In genomic region chr21:39265603-39266002, GRCh38 we compare ENCODE assay signal across 26 cellular contexts.
"Had no signal": no experiment of that assay in that cellular context is flagged by ENCODE, and none has a peak within 500 bp of the region (broad histone marks: within the 10 kb centered on the region; RNA-seq: fewer than 3 reads in every experiment).

No MANE protein-coding gene starts in this region.

- H3K9me3 Mint-ChIP-seq: activated naive CD4-positive, alpha-beta T cell treated with anti-CD3 and anti-CD28 coated beads, Interleukin-2, amount 50 U/mL, for 72 hours; activated naive CD8-positive, alpha-beta T cell treated with anti-CD3 and anti-CD28 coated beads, Interleukin-2, amount 50 U/mL, for 24 hours; dendritic cell treated with granulocyte-macrophage colony-stimulating factor and Interleukin-4, amounts not matched to agents 40 ng/mL and 50 ng/mL, for 4 days; WTC11 had no signal

- H3K27me3 ChIP-seq: brain microvascular endothelial cell had no signal

- ATAC-seq: activated CD8-positive, alpha-beta T cell treated with anti-CD3 and anti-CD28 coated beads, Interleukin-2, amount 10 ng/mL, durations not matched to agents 7 days and 5 days; activated naive CD4-positive, alpha-beta T cell treated with anti-CD3 and anti-CD28 coated beads, Interleukin-2, amount 50 U/mL, for 72 hours; activated naive CD8-positive, alpha-beta T cell treated with anti-CD3 and anti-CD28 coated beads, Interleukin-2, amount 50 U/mL, for 24 hours; PC-3; T-helper 17 cell; WTC11 had no signal

- DNase-seq: activated CD4-positive, alpha-beta T cell treated with anti-CD3 and anti-CD28 coated beads for 48 hours; activated CD4-positive, alpha-beta T cell treated with anti-CD3 and anti-CD28 coated beads, Interleukin-2, amount 50 U/mL, for 4 hours; activated CD4-positive, CD25-positive, alpha-beta regulatory T cell treated with anti-CD3 and anti-CD28 coated beads, Interleukin-2, amount 50 U/mL, for 72 hours; activated CD8-positive, alpha-beta memory T cell treated with anti-CD3 and anti-CD28 coated beads, Interleukin-2, amount 50 U/mL, for 48 hours; activated CD8-positive, alpha-beta T cell treated with anti-CD3 and anti-CD28 coated beads, Interleukin-2, amount 10 ng/mL, durations not matched to agents 7 days and 5 days; activated effector memory CD4-positive, alpha-beta T cell treated with Interleukin-2 at 50 U/mL for 16 hours; activated naive CD4-positive, alpha-beta T cell treated with Interleukin-2 at 50 U/mL for 16 hours; activated naive CD8-positive, alpha-beta T cell treated with anti-CD3 and anti-CD28 coated beads, Interleukin-2, amount 50 U/mL, for 24 hours; activated T-cell treated with anti-CD3 and anti-CD28 coated beads, Interleukin-2, amount 50 U/mL, for 1 hour; amniotic stem cell; brain microvascular endothelial cell; cerebellar nuclear complex; MM.1S; NCI-H1105; NCI-H1436; NCI-H1694 treated with DMSO at 0.1 percent for 48 hours; NCI-H2029 treated with DMSO at 0.1 percent for 48 hours; NCI-H510A treated with DMSO at 0.1 percent for 48 hours; NCI-H69; PC-3; SHP77; T-helper 17 cell; T-helper 9 cell had no signal

- H3K4me1 Mint-ChIP-seq: activated naive CD8-positive, alpha-beta T cell treated with anti-CD3 and anti-CD28 coated beads, Interleukin-2, amount 50 U/mL, for 24 hours; WTC11 had no signal

- H3K27ac ChIP-seq: brain microvascular endothelial cell had no signal

- H3K27ac Mint-ChIP-seq: activated CD8-positive, alpha-beta T cell treated with anti-CD3 and anti-CD28 coated beads, Interleukin-2, amount 10 ng/mL, durations not matched to agents 7 days and 5 days; activated naive CD4-positive, alpha-beta T cell treated with anti-CD3 and anti-CD28 coated beads, Interleukin-2, amount 50 U/mL, for 72 hours; activated naive CD8-positive, alpha-beta T cell treated with anti-CD3 and anti-CD28 coated beads, Interleukin-2, amount 50 U/mL, for 24 hours; dendritic cell treated with granulocyte-macrophage colony-stimulating factor and Interleukin-4, amounts not matched to agents 40 ng/mL and 50 ng/mL, for 4 days; T-helper 17 cell; WTC11 had no signal

- H3K4me3 Mint-ChIP-seq: activated CD8-positive, alpha-beta T cell treated with anti-CD3 and anti-CD28 coated beads, Interleukin-2, amount 10 ng/mL, durations not matched to agents 7 days and 5 days; activated naive CD8-positive, alpha-beta T cell treated with anti-CD3 and anti-CD28 coated beads, Interleukin-2, amount 50 U/mL, for 24 hours; dendritic cell treated with granulocyte-macrophage colony-stimulating factor and Interleukin-4, amounts not matched to agents 40 ng/mL and 50 ng/mL, for 4 days; T-helper 17 cell; WTC11 had no signal

- H3K27me3 Mint-ChIP-seq: activated naive CD8-positive, alpha-beta T cell treated with anti-CD3 and anti-CD28 coated beads, Interleukin-2, amount 50 U/mL, for 24 hours; dendritic cell treated with granulocyte-macrophage colony-stimulating factor and Interleukin-4, amounts not matched to agents 40 ng/mL and 50 ng/mL, for 4 days; T-helper 17 cell had no signal
